ENCODE assay signal across 8 cellular contexts in genomic region chr4:143381171-143382118, GRCh38. TPM values are rescaled to one million over a fixed set of nuclear protein-coding genes. Genes with fewer than 3 reads are reported as not detected.
DNase-seq lines count a peak whose midpoint lies in the region; ATAC-seq, FAIRE-seq and TF ChIP-seq lines count a peak whose summit lies in the region.

No MANE protein-coding gene starts in this region.

- no peak overlapping the region for H3K4me3 ChIP-seq in MM.1S (ENCODE audit: low read length)
- no peak overlapping the region for H3K4me3 ChIP-seq in H1 (ENCODE audit: extremely low read depth in 1 of 4, insufficient read depth in 2 of 4, low read depth in 3 of 4, low read length in 4 of 4)
- peak overlapping the region in 1 of 2 donors; percentile 6 for H3K4me3 ChIP-seq in muscle layer of colon (ENCODE audit: low read depth in 1 of 2, low read length in 2 of 2)

- H2BK12ac ChIP-seq in H1 (ENCODE audit: low read depth, low read length) = no peak overlapping the region; the same call in 1 of the 2 replicates

- no peak for TF ChIP-seq POLR2A in H1 (IDR thresholded peaks at IDR 0.05; ENCODE audit: control extremely low read depth in 1 of 2, low read depth in 2 of 2, low read length in 2 of 2)

- no peak for TF ChIP-seq EP300 in H1 (IDR thresholded peaks at IDR 0.05; ENCODE audit: borderline replicate concordance in 1 of 2, low read depth in 2 of 2, low read length in 2 of 2)

- H3K4me1 ChIP-seq in MM.1S (ENCODE audit: low read length) = peaks cover 51% of the 10 kb centered on the region
- peaks cover 2 to 15% (median 8%) of the 10 kb centered on the region in 4 experiments; a peak in 4 of 7 replicates for H3K4me1 ChIP-seq in H1 (replicated peaks in 1 of 4; ENCODE audit: control insufficient read depth in 3 of 4, insufficient read depth in 4 of 4, low read length in 3 of 4)
- H3K4me1 ChIP-seq in muscle layer of colon (ENCODE audit: insufficient read depth, low read length) = peaks cover 77% of the 10 kb centered on the region

- peaks cover 100% of the 10 kb centered on the region for H3K79me2 ChIP-seq in MM.1S (ENCODE audit: low read length)
- peaks cover 0 to 30% of the 10 kb centered on the region in 2 experiments; a peak in 2 of 4 replicates for H3K79me2 ChIP-seq in H1 (ENCODE audit: control insufficient read depth in 1 of 2, insufficient read depth in 2 of 2, low read length in 2 of 2)

- DNase-seq in Ammon's horn (ENCODE audit: low spot score) (peak; percentile 85), MM.1S (peak; percentile 7), H1 (ENCODE audit: low read depth in 1 of 2, low spot score in 2 of 2) (no peak), NCI-H526 treated with DMSO at 0.1 percent for 48 hours (lab: John Stamatoyannopoulos, UW) (no peak), CD1c-positive myeloid dendritic cell (ENCODE audit: extremely low spot score) (no peak)
- no peak for DNase-seq in activated CD4-positive, alpha-beta T cell treated with anti-CD3 and anti-CD28 coated beads, Interleukin-2, amount 50 U/mL, for 48 hours

- POLR2A ChIA-PET in H1 (lab: Charles Lee; ENCODE audit: partially characterized antibody) = interaction anchor here (1.9 kb wide), 1 partner anchor 10 kb away, joined by 5 read pairs; no protein-coding TSS in a partner anchor

- no peak overlapping the region for H2AFZ ChIP-seq in MM.1S (ENCODE audit: low read length)
- H2AFZ ChIP-seq in H1 (ENCODE audit: low read length) = no peak overlapping the region

- no peak overlapping the region for H2AK5ac ChIP-seq in H1 (ENCODE audit: low read depth, low read length)

- H4K20me1 ChIP-seq in MM.1S (ENCODE audit: insufficient read depth, low read length) (peaks cover 70% of the 10 kb centered on the region), H1 (replicated peaks in 1 of 2; ENCODE audit: control insufficient read depth in 1 of 2, insufficient read depth in 2 of 2, low read length in 2 of 2) (peaks cover 0 to 2% of the 10 kb centered on the region in 2 experiments)

- H3K27me3 ChIP-seq in MM.1S (replicated peaks; ENCODE audit: insufficient read depth, low read length) (no peaks in the 10 kb centered on the region), H1 (replicated peaks in 1 of 4; ENCODE audit: control insufficient read depth in 3 of 4, extremely low read depth in 1 of 4, insufficient read depth in 3 of 4, low read length in 3 of 4) (no peaks in the 10 kb centered on the region), muscle layer of colon (ENCODE audit: control insufficient read depth in 1 of 2, insufficient read depth in 2 of 2, low read length in 2 of 2) (no peaks in the 10 kb centered on the region)

- H3K9ac ChIP-seq in MM.1S (ENCODE audit: low read length) (no peak overlapping the region), H1 (replicated peaks in 1 of 4; ENCODE audit: extremely low read depth in 1 of 4, low read depth in 3 of 4, low read length in 3 of 4) (peak overlapping the region in 1 of 4 experiments; percentile 36; a peak in 2 of 7 replicates), muscle layer of colon (ENCODE audit: low read length) (peak overlapping the region; percentile 17)

- H3K9me3 ChIP-seq in MM.1S (replicated peaks; ENCODE audit: insufficient read depth, low read length) (no peaks in the 10 kb centered on the region), H1 (ENCODE audit: insufficient read depth in 2 of 2, low read depth in 1 of 2, low read length in 1 of 2) (no peaks in the 10 kb centered on the region), muscle layer of colon (ENCODE audit: low read length) (no peaks in the 10 kb centered on the region)

- TF ChIP-seq CTCF in MM.1S (IDR thresholded peaks at IDR 0.05; ENCODE audit: low read length) = no peak
- TF ChIP-seq CTCF in H1 (IDR thresholded peaks at IDR 0.05; ENCODE audit: control extremely low read depth in 1 of 3, insufficient read depth in 1 of 3, low read depth in 1 of 3, low read length in 3 of 3) = no peak

- no peak overlapping the region for H3K27ac ChIP-seq in MM.1S (ENCODE audit: low read length)
- no peak overlapping the region for H3K27ac ChIP-seq in H1 (ENCODE audit: low read depth, low read length)
- H3K27ac ChIP-seq in muscle layer of colon (ENCODE audit: low read depth, low read length) = peak overlapping the region; percentile 64

- no peaks in the 10 kb centered on the region; the same call in 1 of the 2 replicates for H3K79me1 ChIP-seq in H1 (ENCODE audit: low read depth, low read length)

- no peak overlapping the region for H3K23ac ChIP-seq in H1 (ENCODE audit: insufficient read length)

- no peak overlapping the region for H2BK20ac ChIP-seq in H1 (ENCODE audit: low read length)

- no peak overlapping the region for H2BK15ac ChIP-seq in H1 (ENCODE audit: low read length)

- H3K56ac ChIP-seq in H1 (replicated peaks; ENCODE audit: insufficient read length, low read depth, low read length) = no peak overlapping the region

- no peak overlapping the region for H3K14ac ChIP-seq in H1 (ENCODE audit: insufficient read length)

- H2BK120ac ChIP-seq in H1 (replicated peaks; ENCODE audit: low read depth, low read length) = no peak overlapping the region

- FAIRE-seq in H1 (lab: Jason Lieb, UNC) = no peak

- no peak overlapping the region for H4K8ac ChIP-seq in H1 (ENCODE audit: extremely low read depth, insufficient read depth, low read length)

- H3K4me2 ChIP-seq in MM.1S (ENCODE audit: low read depth, low read length) (no peak overlapping the region), H1 (ENCODE audit: insufficient read depth in 1 of 2, low read depth in 2 of 2, low read length in 2 of 2) (no peak overlapping the region)

- TF ChIP-seq RAD21 in H1 (IDR thresholded peaks at IDR 0.05 in 1 of 2, conservative IDR thresholded peaks at IDR 0.05 in 1 of 2; ENCODE audit: low read depth in 2 of 2, low read length in 2 of 2) = no peak

- H2BK5ac ChIP-seq in H1 (ENCODE audit: low read depth, low read length) = peak overlapping the region; percentile 13; the same call in 1 of the 2 replicates

- H3K9me2 ChIP-seq in MM.1S (replicated peaks; ENCODE audit: insufficient read depth, low read length) = no peaks in the 10 kb centered on the region

- ATAC-seq in GM21515 (IDR thresholded peaks at IDR 0.05; ENCODE audit: unreplicated experiment) = peak; percentile 47

- H3K4ac ChIP-seq in H1 (replicated peaks; ENCODE audit: insufficient read length, low read depth, low read length) = no peak overlapping the region

- CTCF ChIA-PET in H1 (lab: Charles Lee; ENCODE audit: partially characterized antibody) = no interaction called here

- H3K18ac ChIP-seq in H1 (ENCODE audit: extremely low read depth, low read length) = no peak overlapping the region

- H4K91ac ChIP-seq in H1 (replicated peaks; ENCODE audit: insufficient read length, low read length) = no peak overlapping the region

- no peak overlapping the region for H4K5ac ChIP-seq in H1 (ENCODE audit: insufficient read length, low read depth, low read length)

- H3K36me3 ChIP-seq in MM.1S (replicated peaks; ENCODE audit: insufficient read depth, low read length) (no peaks in the 10 kb centered on the region), H1 (ENCODE audit: control insufficient read depth in 2 of 4, insufficient read depth in 4 of 4, low read length in 3 of 4) (no peaks in the 10 kb centered on the region), muscle layer of colon (ENCODE audit: insufficient read depth, low read length) (no peaks in the 10 kb centered on the region)

- no peaks in the 10 kb centered on the region for H3K23me2 ChIP-seq in H1 (ENCODE audit: low read depth, low read length)

- H3F3A ChIP-seq in MM.1S (ENCODE audit: insufficient read depth, low read length) = peaks cover 28% of the 10 kb centered on the region

- WGBS in H1 (ENCODE audit: extremely low coverage in 1 of 2, insufficient coverage in 1 of 2, insufficient read length in 1 of 2, insufficient replicate concordance in 2 of 2, low coverage in 1 of 2, low lambda C conversion rate in 2 of 2, missing lambda C conversion rate in 1 of 2), 2 experiments = 68% methylated on average over 8 of the region's 8 CpGs; no CpG with 5 or more reads in 1 of the 2 experiments

TF ChIP-seq in H1, 55 proteins besides CTCF, POLR2A, EP300 and RAD21:
- TF ChIP-seq USF2 (IDR thresholded peaks at IDR 0.05; ENCODE audit: low read length) = no peak
- TF ChIP-seq HDAC2 (IDR thresholded peaks at IDR 0.05; ENCODE audit: borderline replicate concordance in 1 of 2, low read depth in 2 of 2, low read length in 2 of 2) = no peak
- TF ChIP-seq SRF (IDR thresholded peaks at IDR 0.05; ENCODE audit: low read depth, low read length) = no peak
- TF ChIP-seq RFX5 (IDR thresholded peaks at IDR 0.05; ENCODE audit: borderline replicate concordance, low read depth, low read length) = no peak
- TF ChIP-seq, protein P1, sequence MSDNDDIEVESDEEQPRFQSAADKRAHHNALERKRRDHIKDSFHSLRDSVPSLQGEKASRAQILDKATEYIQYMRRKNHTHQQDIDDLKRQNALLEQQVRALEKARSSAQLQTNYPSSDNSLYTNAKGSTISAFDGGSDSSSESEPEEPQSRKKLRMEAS (IDR thresholded peaks at IDR 0.05) = peak; percentile 83
- TF ChIP-seq, protein P2, sequence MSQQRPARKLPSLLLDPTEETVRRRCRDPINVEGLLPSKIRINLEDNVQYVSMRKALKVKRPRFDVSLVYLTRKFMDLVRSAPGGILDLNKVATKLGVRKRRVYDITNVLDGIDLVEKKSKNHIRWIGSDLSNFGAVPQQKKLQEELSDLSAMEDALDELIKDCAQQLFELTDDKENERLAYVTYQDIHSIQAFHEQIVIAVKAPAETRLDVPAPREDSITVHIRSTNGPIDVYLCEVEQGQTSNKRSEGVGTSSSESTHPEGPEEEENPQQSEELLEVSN (IDR thresholded peaks at IDR 0.05) = peak; percentile 83
- no peak for TF ChIP-seq CEBPB (IDR thresholded peaks at IDR 0.05; ENCODE audit: low read depth, low read length)
TF ChIP-seq in H1: peak in this region for 2.

RNA-seq across cellular contexts. Expression of gene GAB1, which starts 44.8 kb away (rescaled TPM):
- 19.1 and 21.3 TPM in 2 replicates for total RNA-seq in H1 (2021; fragmentation: NEBNext Ultra II Directional; extraction: Animal tissue kit (Norgen Biotek cat#: 25700))
- polyA plus RNA-seq in H1 (2011; rRNA removed) = 4.9 and 6.8 TPM in 2 replicates
- 5.8 TPM for polyA plus RNA-seq in H1 (2011; cell fraction: cytosol; rRNA removed)
- polyA plus RNA-seq in H1 (2011; cell fraction: nucleus; rRNA removed) = 8.2 TPM
- 5.6 to 11.7 TPM (median 7.9 TPM) in 4 replicates for polyA plus RNA-seq in H1 (2012, experiment 1 of 2)
- polyA plus RNA-seq in H1 (2012, experiment 2 of 2) = 0.89 TPM
- 10.7 TPM for polyA plus RNA-seq in H1 (2013, experiment 1 of 2)
- 12.0 TPM for polyA plus RNA-seq in H1 (2013, experiment 2 of 2)
- 24.5 and 30.2 TPM in 2 replicates for polyA minus RNA-seq in H1 (2011; rRNA and poly(A)+ RNA removed)
- 7.3 TPM for polyA minus RNA-seq in H1 (2011; cell fraction: cytosol; rRNA and poly(A)+ RNA removed)
- polyA minus RNA-seq in H1 (2011; cell fraction: nucleus; rRNA and poly(A)+ RNA removed) = 41.7 TPM

Comparison
In these comparisons a context has a peak if more than half of its experiments do, and no peak if none do; other contexts are left out.
1. DNase-seq: peak in Ammon's horn (single experiment) and MM.1S (single experiment); none in H1 (0 of 2), activated CD4-positive, alpha-beta T cell treated with anti-CD3 and anti-CD28 coated beads, Interleukin-2, amount 50 U/mL, for 48 hours (0 of 2), NCI-H526 treated with DMSO at 0.1 percent for 48 hours (single experiment) and CD1c-positive myeloid dendritic cell (single experiment).